ENCODE assay signal across 8 cellular contexts in the genomic region with DNA sequence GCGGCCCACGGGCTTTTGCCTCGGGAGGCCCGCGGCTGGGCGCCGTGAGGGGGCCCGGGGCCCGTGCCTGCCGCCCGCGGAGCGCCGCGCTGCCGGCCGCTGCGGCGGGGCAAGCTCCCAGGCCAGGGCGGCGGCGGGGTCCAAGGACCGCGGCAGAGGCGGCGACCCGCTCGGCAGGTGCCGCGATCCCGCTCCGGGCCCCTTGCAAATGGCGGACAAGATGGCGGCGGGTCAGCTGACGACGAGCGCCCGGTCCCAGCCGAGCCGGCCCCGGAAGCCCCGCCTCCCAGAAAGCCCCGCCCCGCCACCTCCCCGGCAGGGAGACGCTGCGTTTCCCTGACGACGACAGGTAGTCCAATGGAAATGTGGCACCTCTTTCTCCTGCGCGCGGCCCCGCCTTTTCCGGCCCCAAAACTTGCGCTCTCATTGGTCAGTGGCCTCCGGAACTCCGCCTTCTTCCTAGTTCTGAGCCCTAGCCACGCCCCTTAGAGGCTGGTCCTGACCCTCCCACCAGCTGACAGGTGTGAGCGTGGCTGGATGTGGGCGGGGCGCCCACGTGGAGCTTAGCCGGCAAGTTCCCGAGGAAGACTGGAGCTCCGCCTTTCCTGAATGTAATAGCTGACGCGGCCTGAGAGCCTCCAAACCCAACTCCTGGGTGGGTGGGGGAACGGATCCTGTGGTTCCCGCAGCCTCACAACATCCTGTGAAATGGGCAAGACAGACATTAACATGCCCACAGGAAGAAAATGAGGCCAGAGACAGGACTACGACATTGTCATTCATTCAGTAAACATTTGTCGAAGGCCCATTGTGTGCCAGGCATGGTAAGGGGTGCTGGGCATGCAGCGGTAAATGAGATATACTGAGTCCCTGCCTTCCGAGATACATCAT. TPM values are rescaled to one million over a fixed set of nuclear protein-coding genes. Genes with fewer than 3 reads are reported as not detected.
DNase-seq lines count a peak whose midpoint lies in the region; ATAC-seq and TF ChIP-seq lines count a peak whose summit lies in the region.

A gene (minus strand): TSS at position 228 of the 891 bp plus-strand sequence. CDS start 232 bp downstream, outside the sequence.

- ATAC-seq in GM21825 (IDR thresholded peaks at IDR 0.05; ENCODE audit: unreplicated experiment): peak; percentile 80

- 9% methylated on average over 9 of the region's 74 CpGs for WGBS in esophagus muscularis mucosa

- peak; percentile 99 for DNase-seq in DMS79 treated with DMSO at 0.1 percent for 48 hours (lab: John Stamatoyannopoulos, UW)
- peak; percentile 100 for DNase-seq in Karpas-422
- DNase-seq in RKO (ENCODE audit: low spot score): peak; percentile 99
- DNase-seq in activated T-helper 1 cell treated with Interleukin-2 at 50 U/mL for 16 hours (ENCODE audit: low read depth): peak; percentile 100
- peak; percentile 100 for DNase-seq in esophagus muscularis mucosa (ENCODE audit: extremely low spot score)
- DNase-seq in stimulated activated CD8-positive, alpha-beta memory T cell treated with anti-CD3 and anti-CD28 coated beads, Interleukin-7, amount 100 ng/mL, for 4 hours (ENCODE audit: low read depth in 2 of 2): peak; percentile 100

- intact Hi-C loops in esophagus muscularis mucosa (cut with DNase I): loop anchor here (5.0 to 10.0 kb wide), 3 partner anchors 86 to 243 kb away; a partner anchor contains a TSS

- H3K27ac ChIP-seq in Karpas-422 (ENCODE audit: low read length) (peak within 1 kb of the TSS; percentile 70), esophagus muscularis mucosa (replicated peaks in 1 of 4) (peak within 1 kb of the TSS; percentile 84 to 89 (median 88)), muscle layer of duodenum (ENCODE audit: low read length) (peak within 1 kb of the TSS; percentile 72)

- TF ChIP-seq CTCF in esophagus muscularis mucosa (IDR thresholded peaks at IDR 0.05): no peak

- peaks cover 45% of the 10 kb centered on the region for H3K79me2 ChIP-seq in Karpas-422 (ENCODE audit: low read length)

- peak within 1 kb of the TSS; percentile 95 for H3K4me3 ChIP-seq in Karpas-422 (ENCODE audit: low read length)
- peak within 1 kb of the TSS; percentile 78 to 98 (median 91) for H3K4me3 ChIP-seq in esophagus muscularis mucosa
- peak within 1 kb of the TSS; percentile 78 to 97 for H3K4me3 ChIP-seq in muscle layer of duodenum (ENCODE audit: low read depth in 1 of 2, low read length in 2 of 2)

- H3K36me3 ChIP-seq in Karpas-422 (ENCODE audit: insufficient read depth, low read length): no peaks in the 10 kb centered on the region
- peaks cover 0 to 3% (median 0%) of the 10 kb centered on the region in 4 donors for H3K36me3 ChIP-seq in esophagus muscularis mucosa
- H3K36me3 ChIP-seq in muscle layer of duodenum (ENCODE audit: control insufficient read depth in 1 of 2, insufficient read depth in 2 of 2, low read length in 2 of 2): no peaks in the 10 kb centered on the region

- H3K4me1 ChIP-seq in Karpas-422 (ENCODE audit: low read length) (peaks cover 25% of the 10 kb centered on the region), esophagus muscularis mucosa (peaks cover 27 to 55% (median 49%) of the 10 kb centered on the region in 4 donors), muscle layer of duodenum (ENCODE audit: control insufficient read depth in 1 of 2, insufficient read depth in 2 of 2, low read length in 2 of 2) (peaks cover 9 to 28% of the 10 kb centered on the region in 2 donors)

- H2AFZ ChIP-seq in Karpas-422 (ENCODE audit: low read length): no peak within 1 kb of the TSS

- peak within 1 kb of the TSS; percentile 96 for H3K9ac ChIP-seq in Karpas-422 (ENCODE audit: low read length)

- peaks cover 17% of the 10 kb centered on the region for H4K20me1 ChIP-seq in Karpas-422 (ENCODE audit: insufficient read depth, low read depth, low read length)

- H3K9me3 ChIP-seq in Karpas-422 (ENCODE audit: low read length) (no peaks in the 10 kb centered on the region), esophagus muscularis mucosa (no peaks in the 10 kb centered on the region), muscle layer of duodenum (ENCODE audit: control insufficient read depth in 1 of 2, low read length in 2 of 2) (no peaks in the 10 kb centered on the region)

- TF ChIP-seq EP300 in esophagus muscularis mucosa (IDR thresholded peaks at IDR 0.05): no peak

- no peaks in the 10 kb centered on the region for H3K27me3 ChIP-seq in Karpas-422 (ENCODE audit: low read length)
- no peaks in the 10 kb centered on the region for H3K27me3 ChIP-seq in esophagus muscularis mucosa
- H3K27me3 ChIP-seq in muscle layer of duodenum (ENCODE audit: low read depth, low read length): no peaks in the 10 kb centered on the region

- no peak for TF ChIP-seq POLR2A in esophagus muscularis mucosa (IDR thresholded peaks at IDR 0.05; ENCODE audit: low read depth)

- H3K4me2 ChIP-seq in Karpas-422 (ENCODE audit: low read depth, low read length, poor library complexity, severe bottlenecking): peak within 1 kb of the TSS; percentile 96

- H3K9me2 ChIP-seq in Karpas-422 (replicated peaks; ENCODE audit: insufficient read depth, low read length): no peaks in the 10 kb centered on the region

RNA-seq across cellular contexts. Expression of the gene that starts here (rescaled TPM):
- 82.3 and 101 TPM in 2 replicates for total RNA-seq in Karpas-422 (2014; rRNA removed; shearing (Covaris generic); ENCODE audit: low replicate concordance)
- total RNA-seq in esophagus muscularis mucosa: 100 to 1,000 TPM in 2 of 4 donors, 10 to 100 TPM in 2; 76.0 to 156 (median 93.7) TPM

Comparison
In these comparisons a context has a peak if more than half of its experiments do, and no peak if none do; other contexts are left out.
1. Peak in every context shown above with its lines: DNase-seq, ATAC-seq, H3K4me3 ChIP-seq and H3K27ac ChIP-seq.